10 cellular contexts compared by ENCODE assay signal in genomic region chr13:73870970-73871935, GRCh38.
DNase-seq lines count a peak whose midpoint lies in the region; FAIRE-seq and TF ChIP-seq lines count a peak whose summit lies in the region.
"Had no signal": no experiment of that assay in that cellular context is flagged by ENCODE, and none has a peak within 500 bp of the region (broad histone marks: within the 10 kb centered on the region; RNA-seq: fewer than 3 reads in every experiment).

No MANE protein-coding gene starts in this region.

- H3K4me3 Mint-ChIP-seq in immature natural killer cell, result peak overlapping the region in 2 of 5 donors; percentile 1 to 23

- H3K4me2 ChIP-seq in GM23248 (ENCODE audit: unreplicated experiment), result peak overlapping the region; percentile 49

- peaks cover 0 to 4% (median 0%) of the 10 kb centered on the region in 3 donors for H3K36me3 Mint-ChIP-seq in immature natural killer cell

- H3K4me1 ChIP-seq in ACC112 (ENCODE audit: control insufficient read depth, insufficient read depth, low read length, unreplicated experiment), result peaks cover 32% of the 10 kb centered on the region
- peaks cover 20% of the 10 kb centered on the region for H3K4me1 ChIP-seq in GM23248 (ENCODE audit: insufficient read depth)
- no peaks in the 10 kb centered on the region for H3K4me1 ChIP-seq in adipocyte (ENCODE audit: control insufficient read depth, insufficient read depth, low read length)

- H3K27ac Mint-ChIP-seq in immature natural killer cell, result peak overlapping the region; percentile 19 to 64 (median 44)

- H3K9me3 ChIP-seq in GM23248 (ENCODE audit: low read depth) (no peaks in the 10 kb centered on the region), adipocyte (ENCODE audit: control insufficient read depth, low read length) (no peaks in the 10 kb centered on the region)

- H3K9me2 ChIP-seq in GM23248 (ENCODE audit: insufficient read depth), result no peaks in the 10 kb centered on the region

- H3K27ac ChIP-seq in ACC112 (ENCODE audit: low read depth, low read length), result peak overlapping the region; percentile 89
- H3K27ac ChIP-seq in GM23248, result peak overlapping the region; percentile 69
- H3K27ac ChIP-seq: VCaP had no signal

- peaks cover 32% of the 10 kb centered on the region for H3F3A ChIP-seq in GM23248 (ENCODE audit: insufficient read depth)

- FAIRE-seq in GM12891 (lab: Jason Lieb, UNC), result no peak

- TF ChIP-seq POLR2A in GM12891 (IDR thresholded peaks at IDR 0.05; ENCODE audit: low read depth, low read length), result no peak

- peak; percentile 86 for DNase-seq in GM23248
- peak; percentile 91 for DNase-seq in adipocyte (ENCODE audit: low read depth)
- no peak for DNase-seq in immature natural killer cell
- no peak for DNase-seq in GM10266 (ENCODE audit: extremely low spot score)
- DNase-seq in GM12891 (ENCODE audit: insufficient read length, low spot score), result no peak
- DNase-seq in effector CD4-positive, alpha-beta T cell, result no peak
- DNase-seq in glomerular visceral epithelial cell (ENCODE audit: extremely low spot score), result no peak
- DNase-seq: stimulated activated CD4-positive, alpha-beta T cell treated with anti-CD3 and anti-CD28 coated beads, Interleukin-12 subunit alpha, Interleukin-12 subunit beta, amount 100 ng/mL, for 4 hours had no signal

- peaks cover 38 to 82% of the 10 kb centered on the region in 2 donors for H3K4me1 Mint-ChIP-seq in immature natural killer cell

- no peaks in the 10 kb centered on the region for H3K9me3 Mint-ChIP-seq in immature natural killer cell

- H4K20me1 ChIP-seq in GM23248 (ENCODE audit: insufficient read depth), result no peaks in the 10 kb centered on the region

- in situ Hi-C loops in GM23248 (cut with MboI), result no loop called here

- WGBS in GM23248 (ENCODE audit: low coverage in 1 of 2, low lambda C conversion rate in 2 of 2, missing lambda C conversion rate in 2 of 2), 2 experiments, result 73% methylated on average over 15 of the region's 15 CpGs

- H3K27me3 ChIP-seq in ACC112 (ENCODE audit: insufficient read depth, low read length), result no peaks in the 10 kb centered on the region
- H3K27me3 ChIP-seq in GM23248 (replicated peaks; ENCODE audit: insufficient read depth), result no peaks in the 10 kb centered on the region
- no peaks in the 10 kb centered on the region for H3K27me3 ChIP-seq in adipocyte (replicated peaks; ENCODE audit: control insufficient read depth, insufficient read depth, low read length)

- H3K9ac ChIP-seq in GM23248 (peak overlapping the region; percentile 37), adipocyte (ENCODE audit: low read length) (no peak overlapping the region)

- no peak overlapping the region for H2AFZ ChIP-seq in ACC112 (ENCODE audit: low read length, unreplicated experiment)
- H2AFZ ChIP-seq in GM23248, result no peak overlapping the region

- peaks cover 0 to 2% (median 0%) of the 10 kb centered on the region in 3 donors for H3K27me3 Mint-ChIP-seq in immature natural killer cell (ENCODE audit: low read depth in 3 of 3)

- H3K79me2 ChIP-seq in ACC112 (ENCODE audit: control insufficient read depth, insufficient read depth, low read length, unreplicated experiment), result no peaks in the 10 kb centered on the region
- H3K79me2 ChIP-seq in GM23248 (ENCODE audit: insufficient read depth), result peaks cover 25% of the 10 kb centered on the region

- H3K4me3 ChIP-seq in ACC112 (ENCODE audit: low read depth, low read length) (peak overlapping the region; percentile 72), GM23248 (peak overlapping the region; percentile 46), adipocyte (ENCODE audit: low read length) (no peak overlapping the region)

- H3K36me3 ChIP-seq in ACC112 (ENCODE audit: insufficient read depth, low read length) (no peaks in the 10 kb centered on the region), GM23248 (ENCODE audit: low read depth) (no peaks in the 10 kb centered on the region), adipocyte (ENCODE audit: control insufficient read depth, insufficient read depth, low read length, severe bottlenecking) (no peaks in the 10 kb centered on the region)

- no peak for TF ChIP-seq CTCF in GM10266 (IDR thresholded peaks at IDR 0.05; ENCODE audit: control insufficient read depth, insufficient read depth, low read depth, missing control alignments)

TF ChIP-seq in GM12891, 5 proteins besides CTCF, POLR2A, EP300 and RAD21:
- TF ChIP-seq PAX5 (IDR thresholded peaks at IDR 0.05; ENCODE audit: insufficient read depth, low read length, severe bottlenecking) (no peak), TAF1 (IDR thresholded peaks at IDR 0.05; ENCODE audit: low read depth, low read length) (no peak), POU2F2 (IDR thresholded peaks at IDR 0.05; ENCODE audit: low read depth, low read length) (no peak), POLR2AphosphoS5 (IDR thresholded peaks at IDR 0.05; ENCODE audit: low read depth, low read length) (no peak), SPI1 (IDR thresholded peaks at IDR 0.05; ENCODE audit: low read depth, low read length) (no peak)

Comparison
In these comparisons a context has a peak if more than half of its experiments do, and no peak if none do; other contexts are left out.
1. DNase-seq: peak in GM23248 (single experiment) and adipocyte (single experiment); none in immature natural killer cell (0 of 3), GM10266 (single experiment), GM12891 (single experiment), effector CD4-positive, alpha-beta T cell (single experiment) and glomerular visceral epithelial cell (single experiment).